In genomic region chr2:210477496-210477895, GRCh38 we compare ENCODE assay signal across 8 cellular contexts. TPM values are rescaled to one million over a fixed set of nuclear protein-coding genes. Genes with fewer than 3 reads are reported as not detected.
DNase-seq lines count a peak whose midpoint lies in the region; ATAC-seq, FAIRE-seq and TF ChIP-seq lines count a peak whose summit lies in the region.

No MANE protein-coding gene starts in this region.

- no peaks in the 10 kb centered on the region for H4K20me1 ChIP-seq in GM12878 (ENCODE audit: control insufficient read depth, insufficient read depth)

- peaks cover 12% of the 10 kb centered on the region for H3K36me3 ChIP-seq in MG63
- no peaks in the 10 kb centered on the region for H3K36me3 ChIP-seq in GM12878 (ENCODE audit: control insufficient read depth in 2 of 2, insufficient read depth in 2 of 2, low read length in 1 of 2)
- H3K36me3 ChIP-seq in thyroid gland, result no peaks in the 10 kb centered on the region
- no peaks in the 10 kb centered on the region for H3K36me3 ChIP-seq in transverse colon

- in situ Hi-C loops in GM12878 (cut with MboI), result no loop called here
- in situ Hi-C loops in transverse colon (cut with MboI; ENCODE audit: low pct_ligation_motif_present in 1 of 4, low pct_unique_long_range_greater_than_20kb in 1 of 4, low sequenced_read_pairs in 3 of 4), result no loop called here

- H3K4me3 ChIP-seq in MG63, result peak overlapping the region; percentile 72
- peak overlapping the region; percentile 40; the same call in 1 of the 2 replicates for H3K4me3 ChIP-seq in GM12878
- H3K4me3 ChIP-seq in thyroid gland (replicated peaks in 1 of 3), result no peak overlapping the region
- peak overlapping the region in 1 of 4 donors; percentile 98 for H3K4me3 ChIP-seq in transverse colon

- POLR2A ChIA-PET in GM12878 (lab: Charles Lee), result interaction anchor here (0.6 to 4.4 kb wide), 3 partner anchors 16 to 567 kb away, joined by 4 to 34 read pairs (median 5); no protein-coding TSS in a partner anchor

- no peak for TF ChIP-seq EP300 in GM12878 (IDR thresholded peaks at IDR 0.05; ENCODE audit: borderline replicate concordance in 1 of 2, control insufficient read depth in 1 of 2, low read depth in 2 of 2, low read length in 2 of 2)
- no peak for TF ChIP-seq EP300 in transverse colon (IDR thresholded peaks at IDR 0.05; ENCODE audit: low read depth)

- H3K9me3 ChIP-seq in MG63 (no peaks in the 10 kb centered on the region), GM12878 (replicated peaks; ENCODE audit: control insufficient read depth, insufficient read depth, low read length) (no peaks in the 10 kb centered on the region), thyroid gland (no peaks in the 10 kb centered on the region), transverse colon (no peaks in the 10 kb centered on the region)

- 69% methylated on average over 3 of the region's 3 CpGs for WGBS in GM12878 (ENCODE audit: insufficient coverage, insufficient replicate concordance, low lambda C conversion rate, missing lambda C conversion rate)
- WGBS in thyroid gland, 2 donors, result 70 to 74% methylated on average over 3 of the region's 3 CpGs
- WGBS in transverse colon (ENCODE audit: low coverage in 1 of 2), 2 donors, result 72 to 86% methylated on average over 3 of the region's 3 CpGs

- H3K79me2 ChIP-seq in GM12878 (ENCODE audit: control insufficient read depth, insufficient read depth, low read length), result peaks cover 3% of the 10 kb centered on the region

- H3K9ac ChIP-seq in GM12878 (ENCODE audit: control insufficient read depth, insufficient read depth, low read length), result no peak overlapping the region

- DNase-seq in EH (ENCODE audit: low read depth) (peak; percentile 76), MG63 (peak; percentile 76), GM12878 (ENCODE audit: low read depth, low spot score) (no peak), inferior parietal cortex (ENCODE audit: extremely low spot score) (peak; percentile 65), thyroid gland (peak; percentile 27 to 33), transverse colon (no peak)
- DNase-seq in activated CD8-positive, alpha-beta memory T cell treated with anti-CD3 and anti-CD28 coated beads, Interleukin-2, amount 50 U/mL, for 48 hours, result no peak

- SMC1A ChIA-PET in GM12878 (lab: Charles Lee; ENCODE audit: uncharacterized antibody, unreplicated experiment), result interaction anchor here (1.2 to 2.4 kb wide), 2 partner anchors 9 to 17 kb away, joined by 4 to 22 read pairs; no protein-coding TSS in a partner anchor

- RAD21 ChIA-PET in GM12878 (lab: Charles Lee; ENCODE audit: unreplicated experiment), result interaction anchor here (0.8 to 1.2 kb wide), 4 partner anchors 15 to 37 kb away, joined by 3 to 7 read pairs (median 4); no protein-coding TSS in a partner anchor

- BruUV-seq in GM12878 (replicated peaks; lab: Mats Ljungman, UMichigan), result no TSS peak

- no peak overlapping the region for H3K4me2 ChIP-seq in GM12878 (ENCODE audit: control insufficient read depth, insufficient read depth)

- ATAC-seq in GM12878 (peak; percentile 45), HG03342 (IDR thresholded peaks at IDR 0.05; ENCODE audit: unreplicated experiment) (no peak)

- CTCF ChIA-PET in GM12878 (lab: Yijun Ruan, JAX), result interaction anchor here (0.9 to 1.2 kb wide), 3 partner anchors 16 to 25 kb away, joined by 4 to 5 read pairs (median 5); no protein-coding TSS in a partner anchor

- intact Hi-C loops in GM12878 (cut with micrococcal nuclease; ENCODE audit: unreplicated experiment) (loop anchor here (10.0 kb wide), 1 partner anchor 473 kb away; the partner anchor contains the start of gene RPE), thyroid gland (cut with DNase I) (no loop called here), transverse colon (cut with DNase I; ENCODE audit: low total_unique reads) (no loop called here)

- no peak for TF ChIP-seq CTCF in GM12878 (IDR thresholded peaks at IDR 0.05 in 2 of 3, conservative IDR thresholded peaks at IDR 0.05 in 1 of 3; ENCODE audit: control insufficient read depth in 2 of 3, extremely low read depth in 1 of 3, insufficient read depth in 1 of 3, low read depth in 3 of 3, low read length in 3 of 3)
- no peak for TF ChIP-seq CTCF in thyroid gland (IDR thresholded peaks at IDR 0.05)
- TF ChIP-seq CTCF in transverse colon (IDR thresholded peaks at IDR 0.05), result no peak

- TF ChIP-seq RAD21 in GM12878 (IDR thresholded peaks at IDR 0.05; ENCODE audit: insufficient read depth, low read depth, low read length), result no peak

- H3K4me1 ChIP-seq in GM12878 (ENCODE audit: control insufficient read depth, insufficient read depth, low read length), result no peaks in the 10 kb centered on the region
- peaks cover 9 to 10% of the 10 kb centered on the region in 2 donors for H3K4me1 ChIP-seq in thyroid gland
- peaks cover 0 to 19% (median 12%) of the 10 kb centered on the region in 4 donors for H3K4me1 ChIP-seq in transverse colon

- peak overlapping the region; percentile 71 for H2AFZ ChIP-seq in GM12878 (ENCODE audit: control insufficient read depth, low read depth, low read length)

- H3K27ac ChIP-seq in GM12878 (ENCODE audit: control insufficient read depth, insufficient read depth) (no peak overlapping the region), thyroid gland (peak overlapping the region in 1 of 3 donors; percentile 1), transverse colon (peak overlapping the region in 2 of 4 donors; percentile 80 to 87)

- no peak for TF ChIP-seq POLR2A in GM12878 (IDR thresholded peaks at IDR 0.05; ENCODE audit: low read depth, low read length)
- no peak for TF ChIP-seq POLR2A in thyroid gland (IDR thresholded peaks at IDR 0.05)
- no peak for TF ChIP-seq POLR2A in transverse colon (IDR thresholded peaks at IDR 0.05)

- no peak for FAIRE-seq in GM12878 (lab: Jason Lieb, UNC)

- H3K27me3 ChIP-seq in MG63 (no peaks in the 10 kb centered on the region), GM12878 (replicated peaks in 1 of 2; ENCODE audit: control insufficient read depth in 2 of 2, insufficient read depth in 2 of 2, low read length in 1 of 2) (no peaks in the 10 kb centered on the region), thyroid gland (no peaks in the 10 kb centered on the region), transverse colon (no peaks in the 10 kb centered on the region)

TF ChIP-seq in GM12878, 131 proteins besides CTCF, POLR2A, EP300 and RAD21:
- TF ChIP-seq TCF12 (IDR thresholded peaks at IDR 0.05; ENCODE audit: low read depth, low read length) (no peak), E2F4 (IDR thresholded peaks at IDR 0.05; ENCODE audit: low read depth, low read length) (0 out of 2 replicates have a peak, but pooled peaks have one; percentile 13), POLR2AphosphoS2 (IDR thresholded peaks at IDR 0.05; ENCODE audit: low read depth, low read length) (no peak), MLLT1 (IDR thresholded peaks at IDR 0.05) (no peak), EGR1 (IDR thresholded peaks at IDR 0.05; ENCODE audit: borderline replicate concordance in 1 of 2, low read depth in 2 of 2, low read length in 2 of 2) (no peak), CBFB (IDR thresholded peaks at IDR 0.05; ENCODE audit: low read depth) (no peak)

RNA-seq across cellular contexts. Expression of gene LANCL1, which starts 0.9 kb away (rescaled TPM):
- total RNA-seq in MG63 (2014; rRNA removed; shearing (Covaris generic); ENCODE audit: low replicate concordance), result 47.5 and 70.8 TPM in 2 replicates
- 27.5 and 30.4 TPM in 2 replicates for total RNA-seq in GM12878 (2013; cell fraction: nucleolus; rRNA removed)
- total RNA-seq in GM12878 (2014; rRNA removed) (16.1 and 21.0 TPM in 2 replicates), GM12878 (2014; rRNA removed; fragmentation: Illumina TruSeq; extraction: Trizol) (22.9 and 26.1 TPM in 2 replicates), GM12878 (2021) (30.9 and 33.4 TPM in 2 replicates), thyroid gland (10 to 100 TPM; 30.7 to 33.2 (median 32.0) TPM), transverse colon (10 to 100 TPM; 11.6 to 24.5 (median 17.4) TPM)
- 13.7 TPM for polyA plus RNA-seq in GM12878 (2011; ENCODE audit: low read depth)
- polyA plus RNA-seq in GM12878 (2011; rRNA removed) (79.1 and 90.1 TPM in 2 replicates), GM12878 (2014; fragmentation: Illumina TruSeq; extraction: Trizol) (33.6 and 38.3 TPM in 2 replicates), GM12878 (2014; fragmentation: Nextera tagmentation; extraction: Ambion mirVana) (10 to 100 TPM; 13.6 to 18.4 TPM), GM12878 (2014; rRNA removed) (21.2 and 22.9 TPM in 2 replicates), GM12878 (2016; fragmentation: Nextera tagmentation; extraction: Ambion mirVana) (10 to 100 TPM; 31.7 to 33.6 TPM)
- 48.3 and 62.4 TPM in 2 replicates for polyA plus RNA-seq in GM12878 (2011; cell fraction: cytosol; rRNA removed)
- 38.0 and 44.0 TPM in 2 replicates for polyA plus RNA-seq in GM12878 (2011; cell fraction: nucleus; rRNA removed)
- 12.9 and 15.7 TPM in 2 replicates for polyA plus RNA-seq in GM12878 (2012)
- polyA minus RNA-seq in GM12878 (2011; rRNA and poly(A)+ RNA removed), result 72.9 and 78.3 TPM in 2 replicates
- polyA minus RNA-seq in GM12878 (2011; cell fraction: cytosol; rRNA and poly(A)+ RNA removed), result 28.5 and 28.8 TPM in 2 replicates
- 16.7 and 17.3 TPM in 2 replicates for polyA minus RNA-seq in GM12878 (2011; cell fraction: nucleus; rRNA and poly(A)+ RNA removed)

Comparison
In these comparisons a context has a peak if more than half of its experiments do, and no peak if none do; other contexts are left out.
1. DNase-seq: peak in EH (single experiment), MG63 (single experiment), inferior parietal cortex (single experiment) and thyroid gland (2 of 2); none in GM12878 (single experiment), transverse colon (single experiment) and activated CD8-positive, alpha-beta memory T cell treated with anti-CD3 and anti-CD28 coated beads, Interleukin-2, amount 50 U/mL, for 48 hours (single experiment).
2. H3K4me3 ChIP-seq: peak in MG63 (single experiment) and GM12878 (single experiment); none in thyroid gland (0 of 3).